ENCODE assay signal across 1 cellular context in genomic region chr1:1001631-1002300, GRCh38.
TF ChIP-seq lines count a peak whose summit lies in the region.

No MANE protein-coding gene starts in this region.

TF ChIP-seq in HepG2, 621 proteins besides CTCF, POLR2A, EP300 and RAD21 (continued from another document and continues in another):
- TF ChIP-seq IKZF5 (CRISPR knock-in tag; IDR thresholded peaks at IDR 0.05): no peak
- TF ChIP-seq CREB3 (CRISPR knock-in tag; IDR thresholded peaks at IDR 0.05): no peak
- no peak for TF ChIP-seq ZNF781 (CRISPR knock-in tag; IDR thresholded peaks at IDR 0.05; ENCODE audit: borderline replicate concordance, not compliant biosample characterization)
- TF ChIP-seq ZNF83 (CRISPR knock-in tag; IDR thresholded peaks at IDR 0.05; ENCODE audit: borderline replicate concordance): 0 out of 2 replicates have a peak, but pooled peaks have one; percentile 42
- TF ChIP-seq ELF3 (CRISPR knock-in tag; IDR thresholded peaks at IDR 0.05): 0 out of 2 replicates have a peak, but pooled peaks have one; percentile 18
- TF ChIP-seq GFI1 (CRISPR knock-in tag; IDR thresholded peaks at IDR 0.05; ENCODE audit: borderline replicate concordance): peak; percentile 27; the same call in 1 of the 2 replicates
- no peak for TF ChIP-seq MED13 (CRISPR knock-in tag; IDR thresholded peaks at IDR 0.05)
- no peak for TF ChIP-seq U2AF2 (IDR thresholded peaks at IDR 0.05; ENCODE audit: low read depth, low read length)
- TF ChIP-seq ZNF138 (CRISPR knock-in tag; IDR thresholded peaks at IDR 0.05; ENCODE audit: low read depth): no peak
- TF ChIP-seq RCOR2 (CRISPR knock-in tag; IDR thresholded peaks at IDR 0.05): no peak
- TF ChIP-seq ZSCAN9 (CRISPR knock-in tag; IDR thresholded peaks at IDR 0.05; ENCODE audit: borderline replicate concordance): no peak
- peak; percentile 97 for TF ChIP-seq AKAP8 (CRISPR knock-in tag; IDR thresholded peaks at IDR 0.05)
- no peak for TF ChIP-seq ZNF790 (CRISPR knock-in tag; IDR thresholded peaks at IDR 0.05; ENCODE audit: borderline replicate concordance)
- TF ChIP-seq XBP1 (CRISPR knock-in tag; IDR thresholded peaks at IDR 0.05): no peak
- no peak for TF ChIP-seq HCFC1 (IDR thresholded peaks at IDR 0.05; ENCODE audit: low read depth, low read length)
- no peak for TF ChIP-seq BHLHE40 (IDR thresholded peaks at IDR 0.05; ENCODE audit: low read length)
- TF ChIP-seq KLF9 (CRISPR knock-in tag; IDR thresholded peaks at IDR 0.05; ENCODE audit: low read depth): no peak
- TF ChIP-seq ZFP1 (CRISPR knock-in tag; IDR thresholded peaks at IDR 0.05): no peak
- no peak for TF ChIP-seq SIN3A (IDR thresholded peaks at IDR 0.05; ENCODE audit: borderline replicate concordance, low read depth, low read length)
- no peak for TF ChIP-seq SMAD9 (CRISPR knock-in tag; IDR thresholded peaks at IDR 0.05)
- TF ChIP-seq BRCA1 (CRISPR knock-in tag; IDR thresholded peaks at IDR 0.05): no peak
- TF ChIP-seq HBP1 (CRISPR knock-in tag; IDR thresholded peaks at IDR 0.05; ENCODE audit: low read depth): no peak
- TF ChIP-seq PATZ1 (CRISPR knock-in tag; IDR thresholded peaks at IDR 0.05): peak; percentile 92
- TF ChIP-seq ELF4 (CRISPR knock-in tag; IDR thresholded peaks at IDR 0.05; ENCODE audit: borderline replicate concordance): no peak
- no peak for TF ChIP-seq NCOA1 (CRISPR knock-in tag; IDR thresholded peaks at IDR 0.05)
- TF ChIP-seq MAF1 (CRISPR knock-in tag; IDR thresholded peaks at IDR 0.05; ENCODE audit: borderline replicate concordance): no peak
- TF ChIP-seq ZNF652 (CRISPR knock-in tag; IDR thresholded peaks at IDR 0.05; ENCODE audit: borderline replicate concordance, low read depth): no peak
- no peak for TF ChIP-seq ZHX2 (IDR thresholded peaks at IDR 0.05; ENCODE audit: low read depth)
- TF ChIP-seq ZHX2 (CRISPR knock-in tag; IDR thresholded peaks at IDR 0.05; ENCODE audit: borderline replicate concordance): no peak
- no peak; a peak in 1 of 4 replicates for TF ChIP-seq REST (IDR thresholded peaks at IDR 0.05; ENCODE audit: borderline replicate concordance in 1 of 2, low read depth in 1 of 2, low read length in 2 of 2)
- no peak for TF ChIP-seq ZNF317 (CRISPR knock-in tag; IDR thresholded peaks at IDR 0.05)
- no peak for TF ChIP-seq ZFP41 (CRISPR knock-in tag; IDR thresholded peaks at IDR 0.05; ENCODE audit: borderline replicate concordance)
- TF ChIP-seq MEF2D (CRISPR knock-in tag; IDR thresholded peaks at IDR 0.05): no peak
- TF ChIP-seq ZNF124 (CRISPR knock-in tag; IDR thresholded peaks at IDR 0.05): peak; percentile 38; the same call in 1 of the 2 replicates
- peak; percentile 76 for TF ChIP-seq ZNF777 (CRISPR knock-in tag; IDR thresholded peaks at IDR 0.05)
- no peak for TF ChIP-seq CERS6 (CRISPR knock-in tag; IDR thresholded peaks at IDR 0.05)
- no peak for TF ChIP-seq MATR3 (CRISPR knock-in tag; IDR thresholded peaks at IDR 0.05)
- TF ChIP-seq ZFP36L1 (CRISPR knock-in tag; IDR thresholded peaks at IDR 0.05): no peak
- no peak for TF ChIP-seq ZKSCAN5 (CRISPR knock-in tag; IDR thresholded peaks at IDR 0.05)
- 0 out of 2 replicates have a peak, but pooled peaks have one; percentile 47 for TF ChIP-seq MYNN (CRISPR knock-in tag; IDR thresholded peaks at IDR 0.05; ENCODE audit: low read depth)
- no peak for TF ChIP-seq THYN1 (CRISPR knock-in tag; IDR thresholded peaks at IDR 0.05; ENCODE audit: borderline replicate concordance, low read depth)
- TF ChIP-seq ZNF660 (CRISPR knock-in tag; IDR thresholded peaks at IDR 0.05; ENCODE audit: borderline replicate concordance, low read depth): no peak
- 0 out of 2 replicates have a peak, but pooled peaks have one; percentile 4 for TF ChIP-seq BRF2 (CRISPR knock-in tag; IDR thresholded peaks at IDR 0.05)
- no peak for TF ChIP-seq CREBL2 (CRISPR knock-in tag; IDR thresholded peaks at IDR 0.05; ENCODE audit: borderline replicate concordance)
- no peak for TF ChIP-seq MED8 (CRISPR knock-in tag; IDR thresholded peaks at IDR 0.05; ENCODE audit: insufficient replicate concordance)
- TF ChIP-seq ZNF333 (CRISPR knock-in tag; IDR thresholded peaks at IDR 0.05; ENCODE audit: borderline replicate concordance): no peak
- TF ChIP-seq STAT5B (CRISPR knock-in tag; IDR thresholded peaks at IDR 0.05): no peak
- TF ChIP-seq RBM39 (IDR thresholded peaks at IDR 0.05; ENCODE audit: low read depth, low read length, poor library complexity, severe bottlenecking): peak; percentile 91
- no peak for TF ChIP-seq ZBTB37 (CRISPR knock-in tag; IDR thresholded peaks at IDR 0.05)
